8 cellular contexts compared by ENCODE assay signal in the genomic region with DNA sequence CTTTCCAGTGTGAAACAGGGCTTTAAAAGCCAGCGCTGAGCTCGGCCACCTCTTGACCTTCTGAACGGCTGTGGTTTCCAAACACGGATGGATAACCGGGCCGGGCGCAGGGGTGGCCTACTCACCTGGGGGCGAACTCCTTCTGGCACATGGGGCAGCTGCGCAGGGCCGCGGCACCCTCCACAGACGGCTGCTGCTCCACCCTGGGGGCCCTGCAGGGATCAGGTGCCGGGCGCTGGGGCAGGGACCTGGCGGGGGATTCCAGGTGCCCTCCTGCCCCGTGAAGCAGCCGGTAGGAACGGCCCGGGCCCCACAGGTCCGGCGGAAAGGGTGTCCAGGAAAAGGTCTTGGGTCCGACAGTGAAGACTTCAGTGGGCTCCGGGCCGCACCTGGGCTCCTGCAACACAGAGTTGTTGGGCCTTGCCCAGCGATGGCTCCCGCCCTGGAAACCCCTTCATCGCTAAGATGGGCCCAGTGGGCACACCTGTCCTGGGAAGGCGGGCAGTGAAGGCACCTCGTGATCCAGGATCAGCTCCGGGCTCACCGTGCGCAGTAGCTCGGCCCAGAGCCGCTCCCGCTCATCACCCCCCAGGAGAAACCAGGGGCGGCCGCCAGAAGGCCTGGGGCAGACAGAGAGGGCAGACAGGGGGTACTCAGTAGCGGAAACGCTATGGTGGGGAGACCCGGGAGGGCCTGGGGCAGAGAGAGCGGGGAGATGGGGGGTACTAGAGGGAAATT. TPM values are rescaled to one million over a fixed set of nuclear protein-coding genes. Genes with fewer than 3 reads are reported as not detected.
DNase-seq lines count a peak whose midpoint lies in the region; FAIRE-seq and TF ChIP-seq lines count a peak whose summit lies in the region.

No MANE protein-coding gene starts in this region.

- H3K9me3 ChIP-seq in OCI-LY3 (ENCODE audit: insufficient read depth, low read length) (no peaks in the 10 kb centered on the region), ovary (no peaks in the 10 kb centered on the region)

- DNase-seq in DMS79 (lab: John Stamatoyannopoulos, UW) (peak; percentile 27), epithelial cell of prostate (ENCODE audit: low read depth, low spot score) (no peak), ovary (peak in 3 of 5 donors; percentile 61 to 63 (median 61)), mucosa of gallbladder (ENCODE audit: low spot score) (no peak), cerebellum (ENCODE audit: low spot score) (no peak), GM03348 (ENCODE audit: low spot score) (no peak), GM19239 (ENCODE audit: insufficient read length, low spot score) (no peak)

- H3K4me3 ChIP-seq in OCI-LY3 (ENCODE audit: low read length) (peak overlapping the region; percentile 84), ovary (peak overlapping the region; percentile 72)

- intact Hi-C loops in ovary (cut with DNase I): loop anchor here in 3 of 4 donors (2.0 to 10.0 kb wide), 4 partner anchors 37 to 189 kb away; no protein-coding TSS in a partner anchor

- H3K27me3 ChIP-seq in OCI-LY3 (ENCODE audit: low read depth, low read length) (no peaks in the 10 kb centered on the region), ovary (no peaks in the 10 kb centered on the region)

- H3K4me2 ChIP-seq in OCI-LY3 (ENCODE audit: low read length): peak overlapping the region; percentile 92

- no peak overlapping the region for H2AFZ ChIP-seq in OCI-LY3 (ENCODE audit: low read depth, low read length)

- no peak for TF ChIP-seq POLR2A in ovary (IDR thresholded peaks at IDR 0.05)

- no peaks in the 10 kb centered on the region for H4K20me1 ChIP-seq in OCI-LY3 (ENCODE audit: insufficient read depth, low read length)

- TF ChIP-seq CTCF in OCI-LY3 (IDR thresholded peaks at IDR 0.05; ENCODE audit: low read depth, low read length) (no peak), ovary (IDR thresholded peaks at IDR 0.05) (no peak)

- FAIRE-seq in GM19239 (lab: Jason Lieb, UNC): no peak

- H3K4me1 ChIP-seq in OCI-LY3 (ENCODE audit: low read length): peaks cover 17% of the 10 kb centered on the region
- H3K4me1 ChIP-seq in ovary (ENCODE audit: insufficient read depth): peaks cover 25% of the 10 kb centered on the region

- WGBS in ovary, 3 donors: 46 to 57% (median 48%) methylated on average over 40 to 41 of the region's 41 CpGs

- H3K36me3 ChIP-seq in OCI-LY3 (replicated peaks; ENCODE audit: low read depth, low read length) (peaks cover 8% of the 10 kb centered on the region), ovary (no peaks in the 10 kb centered on the region)

- peaks cover 14% of the 10 kb centered on the region for H3K79me2 ChIP-seq in OCI-LY3 (ENCODE audit: low read length)

- no peak for TF ChIP-seq EP300 in ovary (IDR thresholded peaks at IDR 0.05)

- H3K9ac ChIP-seq in OCI-LY3 (ENCODE audit: low read length): peak overlapping the region; percentile 64

- no peak overlapping the region for H3K27ac ChIP-seq in OCI-LY3 (ENCODE audit: low read length)
- peak overlapping the region; percentile 84 for H3K27ac ChIP-seq in epithelial cell of prostate
- peak overlapping the region; percentile 93 to 97 for H3K27ac ChIP-seq in ovary

RNA-seq across cellular contexts. Expression of gene FAAP20, which starts 0.9 kb away (rescaled TPM):
- 10 to 100 TPM; 32.7 to 96.1 (median 61.7) TPM for total RNA-seq in ovary
- polyA plus RNA-seq in ovary: 10 to 100 TPM in 1 of 2 donors, 1 to 10 TPM in 1; 3.4 to 69.2 TPM
- 74.2 TPM for total RNA-seq in mucosa of gallbladder
- total RNA-seq in cerebellum: 14.0 TPM

RNA-seq across cellular contexts. Expression of gene SKI, which starts 34.4 kb away (rescaled TPM):
- total RNA-seq in ovary (100 to 1,000 TPM in 3 of 7 donors, 10 to 100 TPM in 4; 27.8 to 109 (median 84.3) TPM), mucosa of gallbladder (78.9 TPM), cerebellum (23.4 TPM)
- 10 to 100 TPM; 36.3 to 47.0 TPM for polyA plus RNA-seq in ovary

Comparison
In these comparisons a context has a peak if more than half of its experiments do, and no peak if none do; other contexts are left out.
1. DNase-seq: peak in DMS79 (single experiment) and ovary (3 of 5); none in epithelial cell of prostate (single experiment), mucosa of gallbladder (single experiment), cerebellum (single experiment), GM03348 (single experiment) and GM19239 (single experiment).